Comparison of ENCODE assay signal across 1 cellular context in genomic region chr17:72071330-72071729, GRCh38.
TF ChIP-seq lines count a peak whose summit lies in the region.

No MANE protein-coding gene starts in this region.

TF ChIP-seq in HepG2, 621 proteins besides CTCF, POLR2A, EP300 and RAD21 (continued from another document and continues in another):
- TF ChIP-seq NR2F6 (IDR thresholded peaks at IDR 0.05) (peak; percentile 62), NR2F6 (CRISPR knock-in tag; IDR thresholded peaks at IDR 0.05) (no peak), MXD1 (CRISPR knock-in tag; IDR thresholded peaks at IDR 0.05) (no peak), BCL6 (CRISPR knock-in tag; IDR thresholded peaks at IDR 0.05) (peak; percentile 75; the same call in 1 of the 2 replicates), KAT2B (IDR thresholded peaks at IDR 0.05; ENCODE audit: borderline replicate concordance, low read depth, low read length) (peak; percentile 21; the same call in 1 of the 2 replicates), AGO1 (IDR thresholded peaks at IDR 0.05; ENCODE audit: low read depth, low read length, poor library complexity, severe bottlenecking) (no peak), RERE (CRISPR knock-in tag; IDR thresholded peaks at IDR 0.05; ENCODE audit: low read depth) (0 out of 2 replicates have a peak, but pooled peaks have one; percentile 62), HMG20A (CRISPR knock-in tag; IDR thresholded peaks at IDR 0.05; ENCODE audit: borderline replicate concordance) (no peak), KIAA2018 (CRISPR knock-in tag; IDR thresholded peaks at IDR 0.05; ENCODE audit: borderline replicate concordance) (no peak), ERF (CRISPR knock-in tag; IDR thresholded peaks at IDR 0.05) (no peak), ELK4 (CRISPR knock-in tag; IDR thresholded peaks at IDR 0.05; ENCODE audit: borderline replicate concordance) (no peak), ZNF609 (CRISPR knock-in tag; IDR thresholded peaks at IDR 0.05; ENCODE audit: borderline replicate concordance) (peak; percentile 85; the same call in 1 of the 2 replicates), ZEB1 (IDR thresholded peaks at IDR 0.05; ENCODE audit: insufficient replicate concordance, low read depth) (no peak), AKNA (CRISPR knock-in tag; IDR thresholded peaks at IDR 0.05; ENCODE audit: borderline replicate concordance) (no peak), HINFP (CRISPR knock-in tag; IDR thresholded peaks at IDR 0.05; ENCODE audit: low read depth) (no peak), ONECUT2 (CRISPR knock-in tag; IDR thresholded peaks at IDR 0.05) (peak; percentile 82), ARHGAP35 (CRISPR knock-in tag; IDR thresholded peaks at IDR 0.05; ENCODE audit: borderline replicate concordance) (no peak), LCORL (IDR thresholded peaks at IDR 0.05) (no peak), LCORL (CRISPR knock-in tag; IDR thresholded peaks at IDR 0.05) (no peak), MAFG (CRISPR knock-in tag; IDR thresholded peaks at IDR 0.05) (no peak), MIER2 (CRISPR knock-in tag; IDR thresholded peaks at IDR 0.05) (no peak), ZNF83 (CRISPR knock-in tag; IDR thresholded peaks at IDR 0.05; ENCODE audit: borderline replicate concordance) (no peak), NFATC3 (CRISPR knock-in tag; IDR thresholded peaks at IDR 0.05) (no peak)
